In genomic region chr5:174413520-174414314, GRCh38 we compare ENCODE assay signal across 20 cellular contexts.
DNase-seq lines count a peak whose midpoint lies in the region; TF ChIP-seq lines count a peak whose summit lies in the region.
"Had no signal": no experiment of that assay in that cellular context is flagged by ENCODE, and none has a peak within 500 bp of the region (broad histone marks: within the 10 kb centered on the region; RNA-seq: fewer than 3 reads in every experiment).

No MANE protein-coding gene starts in this region.

- H3K27me3 ChIP-seq in MG63 (no peaks in the 10 kb centered on the region), endodermal cell (ENCODE audit: control insufficient read depth, insufficient read depth, low read length, poor library complexity, severe bottlenecking) (no peaks in the 10 kb centered on the region)
- H3K27me3 ChIP-seq: right lobe of liver had no signal

- H3K4me3 Mint-ChIP-seq in endodermal cell: no peak overlapping the region
- no peak overlapping the region for H3K4me3 Mint-ChIP-seq in mesothelial cell of epicardium
- no peak overlapping the region for H3K4me3 Mint-ChIP-seq in activated T-cell treated with anti-CD3 and anti-CD28 coated beads, Interleukin-2, amount 50 U/mL, for 24 hours
- H3K4me3 Mint-ChIP-seq: activated naive CD4-positive, alpha-beta T cell treated with anti-CD3 and anti-CD28 coated beads, Interleukin-2, amount 10 ng/mL, durations not matched to agents 7 days and 5 days; CD14-positive monocyte had no signal

- H3K9me3 ChIP-seq in MG63 (peaks cover 4% of the 10 kb centered on the region), endodermal cell (ENCODE audit: control insufficient read depth, low read length) (peaks cover 10% of the 10 kb centered on the region)
- H3K9me3 ChIP-seq: breast epithelium, gastroesophageal sphincter, right lobe of liver had no signal

- H3K27me3 Mint-ChIP-seq in endodermal cell (ENCODE audit: insufficient read depth) (peaks cover 17% of the 10 kb centered on the region), mesothelial cell of epicardium (ENCODE audit: low read depth) (no peaks in the 10 kb centered on the region)
- H3K27me3 Mint-ChIP-seq in activated T-cell treated with anti-CD3 and anti-CD28 coated beads, Interleukin-2, amount 50 U/mL, for 24 hours: peaks cover 34% of the 10 kb centered on the region

- H3K4me3 ChIP-seq in MG63 (no peak overlapping the region), endodermal cell (ENCODE audit: low read length) (no peak overlapping the region)
- H3K4me3 ChIP-seq: breast epithelium, gastroesophageal sphincter, right lobe of liver had no signal

- H3K27ac Mint-ChIP-seq in endodermal cell: peak overlapping the region; percentile 9
- H3K27ac Mint-ChIP-seq in mesothelial cell of epicardium: peak overlapping the region; percentile 79
- H3K27ac Mint-ChIP-seq in activated T-cell treated with anti-CD3 and anti-CD28 coated beads, Interleukin-2, amount 50 U/mL, for 24 hours: no peak overlapping the region
- H3K27ac Mint-ChIP-seq: activated naive CD4-positive, alpha-beta T cell treated with anti-CD3 and anti-CD28 coated beads, Interleukin-2, amount 10 ng/mL, durations not matched to agents 7 days and 5 days; CD14-positive monocyte had no signal

- peak; percentile 99 for DNase-seq in Caki2 (ENCODE audit: low read depth)
- peak; percentile 59 for DNase-seq in MG63
- no peak for DNase-seq in endodermal cell
- no peak for DNase-seq in mesothelial cell of epicardium (ENCODE audit: low spot score in 2 of 2, unreplicated experiment in 2 of 2)
- DNase-seq in occipital lobe (lab: John Stamatoyannopoulos, UW): no peak
- no peak for DNase-seq in GM19238 (ENCODE audit: insufficient read length, low spot score)
- no peak for DNase-seq in activated T-cell treated with anti-CD3 and anti-CD28 coated beads, Interleukin-2, amount 50 U/mL, for 24 hours
- no peak for DNase-seq in NCI-H82 treated with DMSO at 0.1 percent for 48 hours (lab: John Stamatoyannopoulos, UW; ENCODE audit: unreplicated experiment)
- DNase-seq: activated CD8-positive, alpha-beta memory T cell treated with anti-CD3 and anti-CD28 coated beads, Interleukin-2, amount 50 U/mL, for 4 hours; activated naive CD4-positive, alpha-beta T cell treated with anti-CD3 and anti-CD28 coated beads, Interleukin-2, amount 10 ng/mL, durations not matched to agents 7 days and 5 days; DND-41; effector CD4-positive, alpha-beta T cell; NCI-H187 treated with DMSO at 0.1 percent for 48 hours; NCI-H510A; right lobe of liver; stimulated activated CD4-positive, alpha-beta T cell treated with anti-CD3 and anti-CD28 coated beads, Interleukin-4, amount 100 ng/mL, for 1 hour; stimulated activated CD8-positive, alpha-beta memory T cell treated with anti-CD3 and anti-CD28 coated beads, Interleukin-4, amount 100 ng/mL, for 48 hours had no signal

- H3K4me1 Mint-ChIP-seq in endodermal cell (peaks cover 40% of the 10 kb centered on the region), mesothelial cell of epicardium (peaks cover 53% of the 10 kb centered on the region)
- H3K4me1 Mint-ChIP-seq in activated T-cell treated with anti-CD3 and anti-CD28 coated beads, Interleukin-2, amount 50 U/mL, for 24 hours (ENCODE audit: low read depth): no peaks in the 10 kb centered on the region
- H3K4me1 Mint-ChIP-seq: activated naive CD4-positive, alpha-beta T cell treated with anti-CD3 and anti-CD28 coated beads, Interleukin-2, amount 10 ng/mL, durations not matched to agents 7 days and 5 days had no signal

- no peak overlapping the region for H3K9ac ChIP-seq in endodermal cell (ENCODE audit: extremely low read depth, low read length, poor library complexity, severe bottlenecking)

- H3K9me3 Mint-ChIP-seq in endodermal cell (peaks cover 10% of the 10 kb centered on the region), mesothelial cell of epicardium (peaks cover 4% of the 10 kb centered on the region)
- no peaks in the 10 kb centered on the region for H3K9me3 Mint-ChIP-seq in activated T-cell treated with anti-CD3 and anti-CD28 coated beads, Interleukin-2, amount 50 U/mL, for 24 hours
- H3K9me3 Mint-ChIP-seq: activated naive CD4-positive, alpha-beta T cell treated with anti-CD3 and anti-CD28 coated beads, Interleukin-2, amount 10 ng/mL, durations not matched to agents 7 days and 5 days had no signal

- 94 to 98% methylated on average over 9 to 10 of the region's 10 CpGs for WGBS in endodermal cell (ENCODE audit: insufficient coverage in 1 of 2, insufficient read length in 1 of 2), 2 experiments

- H3K27ac ChIP-seq in endodermal cell (ENCODE audit: low read depth, low read length): no peak overlapping the region
- H3K27ac ChIP-seq: breast epithelium, gastroesophageal sphincter, right lobe of liver had no signal

- H3K4me1 ChIP-seq in endodermal cell (ENCODE audit: control insufficient read depth, insufficient read depth, low read length): peaks cover 13% of the 10 kb centered on the region
- H3K4me1 ChIP-seq: breast epithelium, right lobe of liver had no signal

- TF ChIP-seq CTCF in endodermal cell (conservative IDR thresholded peaks at IDR 0.05) (no peak), mesothelial cell of epicardium (IDR thresholded peaks at IDR 0.05; ENCODE audit: unreplicated experiment) (no peak)

- in situ Hi-C loops in Caki2 (cut with HindIII; ENCODE audit: low pct_unique_long_range_greater_than_20kb, low sequenced_read_pairs): loop anchor here (10.0 kb wide), 1 partner anchor 89 kb away; no protein-coding TSS in a partner anchor

- H3K36me3 Mint-ChIP-seq in endodermal cell (ENCODE audit: low read depth) (peaks cover 5% of the 10 kb centered on the region), mesothelial cell of epicardium (no peaks in the 10 kb centered on the region)
- no peaks in the 10 kb centered on the region for H3K36me3 Mint-ChIP-seq in activated T-cell treated with anti-CD3 and anti-CD28 coated beads, Interleukin-2, amount 50 U/mL, for 24 hours (ENCODE audit: low read depth)
- H3K36me3 Mint-ChIP-seq: activated naive CD4-positive, alpha-beta T cell treated with anti-CD3 and anti-CD28 coated beads, Interleukin-2, amount 10 ng/mL, durations not matched to agents 7 days and 5 days; CD14-positive monocyte had no signal

- H3K36me3 ChIP-seq in MG63 (no peaks in the 10 kb centered on the region), endodermal cell (ENCODE audit: control insufficient read depth, insufficient read depth, low read length) (no peaks in the 10 kb centered on the region)
- H3K36me3 ChIP-seq: breast epithelium, gastroesophageal sphincter, right lobe of liver had no signal

Comparison
In these comparisons a context has a peak if more than half of its experiments do, and no peak if none do; other contexts are left out.
1. DNase-seq: peak in Caki2 (single experiment) and MG63 (single experiment); none in endodermal cell (single experiment), mesothelial cell of epicardium (0 of 2), occipital lobe (single experiment), GM19238 (single experiment), activated T-cell treated with anti-CD3 and anti-CD28 coated beads, Interleukin-2, amount 50 U/mL, for 24 hours (single experiment) and NCI-H82 treated with DMSO at 0.1 percent for 48 hours (single experiment).